Comparison of ENCODE assay signal across 28 cellular contexts in the genomic region with DNA sequence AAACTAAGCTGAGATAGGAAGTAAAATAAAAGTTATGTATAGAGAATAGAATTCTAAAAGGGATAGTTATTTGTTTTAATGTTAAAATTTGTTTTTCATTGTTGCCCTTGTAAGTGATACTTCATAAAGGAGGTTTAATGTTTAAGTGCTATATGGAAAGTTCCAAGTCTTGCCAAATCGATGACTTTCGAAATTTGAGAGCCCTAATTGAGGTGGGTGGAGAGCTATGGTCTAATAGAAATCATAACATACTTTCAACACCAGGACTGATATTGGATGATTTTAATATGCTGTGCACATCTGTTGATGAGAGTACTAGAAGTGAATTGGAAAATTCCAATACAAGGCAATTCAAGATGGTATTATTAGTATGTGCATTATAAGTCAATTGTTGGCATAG.
"Had no signal": no experiment of that assay in that cellular context is flagged by ENCODE, and none has a peak within 500 bp of the region (broad histone marks: within the 10 kb centered on the region; RNA-seq: fewer than 3 reads in every experiment).

No MANE protein-coding gene starts in this region.

- DNase-seq: effector memory CD8-positive, alpha-beta T cell; erythroblast; esophagus squamous epithelium; foreskin fibroblast; heart left ventricle; left cardiac atrium; left lung; mesendoderm; midbrain; naive thymus-derived CD4-positive, alpha-beta T cell; stimulated activated CD4-positive, alpha-beta T cell treated with anti-CD3 and anti-CD28 coated beads, Interleukin-12 subunit alpha, Interleukin-12 subunit beta, amount 100 ng/mL, for 4 hours; stimulated activated CD4-positive, alpha-beta T cell treated with anti-CD3 and anti-CD28 coated beads, Interleukin-1b, Interleukin-23, amount 100 ng/mL, for 48 hours; stimulated activated CD4-positive, alpha-beta T cell treated with anti-CD3 and anti-CD28 coated beads, Interleukin-4, amount 100 ng/mL, for 1 hour; stimulated activated CD8-positive, alpha-beta memory T cell treated with anti-CD3 and anti-CD28 coated beads, Interleukin-4, amount 100 ng/mL, for 48 hours; stimulated activated naive CD4-positive, alpha-beta T cell; stimulated activated naive CD8-positive, alpha-beta T cell treated with anti-CD3 and anti-CD28 coated beads, Interleukin-15, amount 100 ng/mL, for 72 hours; thyroid gland; trophoblast cell had no signal

- H3K4me3 ChIP-seq: coronary artery, esophagus squamous epithelium, gastroesophageal sphincter, heart left ventricle, hepatocyte, left lung, neural progenitor cell, right atrium auricular region, smooth muscle cell, suprapubic skin, thyroid gland, vagina had no signal

- H3K36me3 ChIP-seq: esophagus squamous epithelium, gastroesophageal sphincter, heart left ventricle, neural progenitor cell, right atrium auricular region, suprapubic skin, thyroid gland, vagina had no signal

- H3K27ac ChIP-seq: coronary artery, esophagus squamous epithelium, gastroesophageal sphincter, heart left ventricle, hepatocyte, left lung, neural progenitor cell, parathyroid adenoma, right atrium auricular region, suprapubic skin, vagina had no signal

- H3K79me2 ChIP-seq: hepatocyte, parathyroid adenoma had no signal

- ATAC-seq: effector memory CD8-positive, alpha-beta T cell; gastroesophageal sphincter; heart left ventricle; left cardiac atrium; left lung; naive thymus-derived CD4-positive, alpha-beta T cell; sciatic nerve; stimulated activated naive CD8-positive, alpha-beta T cell treated with anti-CD3 and anti-CD28 coated beads, Interleukin-15, amount 100 ng/mL, for 72 hours had no signal

- H2AFZ ChIP-seq: hepatocyte, neural progenitor cell, parathyroid adenoma had no signal

- H3K9me3 ChIP-seq: esophagus squamous epithelium, gastroesophageal sphincter, heart left ventricle, left lung, right atrium auricular region, suprapubic skin, thyroid gland, vagina had no signal

- H3K4me1 ChIP-seq: esophagus squamous epithelium, gastroesophageal sphincter, neural progenitor cell, parathyroid adenoma, suprapubic skin, vagina had no signal

- H3K4me2 ChIP-seq: hepatocyte, neural progenitor cell, smooth muscle cell had no signal
